16 cellular contexts compared by ENCODE assay signal in genomic region chr1:186033744-186034345, GRCh38.
A peak's percentile ranks its signal among the peaks of the same experiment; 100 is the strongest.
DNase-seq lines count a peak whose midpoint lies in the region; ATAC-seq and TF ChIP-seq lines count a peak whose summit lies in the region.
"Had no signal": no experiment of that assay in that cellular context is flagged by ENCODE, and none has a peak within 500 bp of the region (broad histone marks: within the 10 kb centered on the region; RNA-seq: fewer than 3 reads in every experiment).

No MANE protein-coding gene starts in this region.

- H3K27ac ChIP-seq in left ventricle myocardium inferior (replicated peaks) (peak overlapping the region; percentile 66), right atrium auricular region (peak overlapping the region in 1 of 2 donors; percentile 11)
- H3K27ac ChIP-seq: esophagus squamous epithelium, upper lobe of right lung had no signal

- H3K4me3 ChIP-seq in left ventricle myocardium inferior (no peak overlapping the region), right atrium auricular region (no peak overlapping the region)
- H3K4me3 ChIP-seq: esophagus squamous epithelium, upper lobe of right lung had no signal

- DNase-seq in left ventricle myocardium inferior (peak; percentile 14), right atrium auricular region (ENCODE audit: low spot score) (no peak), amniotic epithelial cell (ENCODE audit: low read depth) (peak; percentile 84), glomerular visceral epithelial cell (ENCODE audit: extremely low spot score) (peak; percentile 17), COLO829 (ENCODE audit: low spot score) (no peak), AG08395 (ENCODE audit: low spot score) (no peak), GM19238 (ENCODE audit: insufficient read length, low spot score) (no peak)
- DNase-seq: activated B cell treated with CpG ODN at 0.5 μM for 24 hours; AML-193; DND-41; esophagus squamous epithelium; immature natural killer cell; NCI-H1694 treated with DMSO at 0.1 percent for 48 hours; stimulated activated CD4-positive, alpha-beta T cell treated with anti-CD3 and anti-CD28 coated beads, Interleukin-2, amount 100 ng/mL, for 24 hours; upper lobe of right lung had no signal

- no peaks in the 10 kb centered on the region for H3K36me3 ChIP-seq in left ventricle myocardium inferior
- no peaks in the 10 kb centered on the region for H3K36me3 ChIP-seq in right atrium auricular region
- H3K36me3 ChIP-seq: esophagus squamous epithelium, upper lobe of right lung had no signal

- no peak for ATAC-seq in HG02884 (IDR thresholded peaks at IDR 0.05; ENCODE audit: unreplicated experiment)
- ATAC-seq: upper lobe of right lung had no signal

- intact Hi-C loops in left ventricle myocardium inferior (cut with micrococcal nuclease): no loop called here

- H3K4me1 ChIP-seq in left ventricle myocardium inferior (peaks cover 13% of the 10 kb centered on the region), right atrium auricular region (no peaks in the 10 kb centered on the region)
- H3K4me1 ChIP-seq: esophagus squamous epithelium had no signal

- TF ChIP-seq CTCF in left ventricle myocardium inferior (IDR thresholded peaks at IDR 0.05; ENCODE audit: borderline replicate concordance) (no peak), right atrium auricular region (IDR thresholded peaks at IDR 0.05) (no peak)

- H3K9me3 ChIP-seq in left ventricle myocardium inferior (replicated peaks) (peaks cover 35% of the 10 kb centered on the region), right atrium auricular region (peaks cover 0 to 24% of the 10 kb centered on the region in 2 donors)
- H3K9me3 ChIP-seq: esophagus squamous epithelium, upper lobe of right lung had no signal

- no peaks in the 10 kb centered on the region for H3K27me3 ChIP-seq in left ventricle myocardium inferior (ENCODE audit: low read depth)
- no peaks in the 10 kb centered on the region for H3K27me3 ChIP-seq in right atrium auricular region
- H3K27me3 ChIP-seq: esophagus squamous epithelium, upper lobe of right lung had no signal

Comparison
In these comparisons a context has a peak if more than half of its experiments do, and no peak if none do; other contexts are left out.
1. DNase-seq: peak in left ventricle myocardium inferior (single experiment), amniotic epithelial cell (single experiment) and glomerular visceral epithelial cell (single experiment); none in right atrium auricular region (single experiment), COLO829 (single experiment), AG08395 (single experiment) and GM19238 (single experiment).